ENCODE assay signal across 9 cellular contexts in genomic region chr3:147120029-147120428, GRCh38.
DNase-seq lines count a peak whose midpoint lies in the region; ATAC-seq and TF ChIP-seq lines count a peak whose summit lies in the region.
"Had no signal": no experiment of that assay in that cellular context is flagged by ENCODE, and none has a peak within 500 bp of the region (broad histone marks: within the 10 kb centered on the region; RNA-seq: fewer than 3 reads in every experiment).

No MANE protein-coding gene starts in this region.

- no TSS peak for BruUV-seq in Calu3 (replicated peaks; lab: Mats Ljungman, UMichigan)

- CTCF ChIA-PET in Calu3 (lab: Charles Lee): interaction anchor here (0.6 to 1.6 kb wide), 13 partner anchors 11 to 1904 kb away, joined by 3 to 16 read pairs (median 3); no protein-coding TSS in a partner anchor

- TF ChIP-seq RAD21 in Ishikawa (IDR thresholded peaks at IDR 0.05; ENCODE audit: low read depth): peak; percentile 42; the same call in 1 of the 2 replicates

- no peaks in the 10 kb centered on the region for H3K36me3 Mint-ChIP-seq in Calu3 (ENCODE audit: insufficient read depth, unreplicated experiment)

- intact Hi-C loops in Calu3 (cut with micrococcal nuclease; ENCODE audit: unreplicated experiment) (loop anchor here (1.0 to 5.0 kb wide), 6 partner anchors 71 to 1247 kb away; no protein-coding TSS in a partner anchor), lower lobe of right lung (cut with DNase I) (no loop called here)

- TF ChIP-seq EP300 in Ishikawa (IDR thresholded peaks at IDR 0.05; ENCODE audit: borderline replicate concordance): no peak

- ATAC-seq in lower lobe of right lung (no peak), GM21390 (IDR thresholded peaks at IDR 0.05; ENCODE audit: unreplicated experiment) (no peak), GM21528 (IDR thresholded peaks at IDR 0.05; ENCODE audit: low FRiP score, unreplicated experiment) (no peak)

- H3K4me1 Mint-ChIP-seq in Calu3 (ENCODE audit: low read depth, unreplicated experiment): no peaks in the 10 kb centered on the region
- H3K4me1 Mint-ChIP-seq: activated CD4-positive, alpha-beta T cell treated with anti-CD3 and anti-CD28 coated beads, Interleukin-2, amount 10 ng/mL, durations not matched to agents 7 days and 5 days had no signal

- no peaks in the 10 kb centered on the region for H3K4me1 ChIP-seq in lower lobe of right lung

- no peaks in the 10 kb centered on the region for H3K27me3 Mint-ChIP-seq in Calu3 (ENCODE audit: unreplicated experiment)
- H3K27me3 Mint-ChIP-seq: activated CD4-positive, alpha-beta T cell treated with anti-CD3 and anti-CD28 coated beads, Interleukin-2, amount 10 ng/mL, durations not matched to agents 7 days and 5 days had no signal

- H3K9me3 Mint-ChIP-seq in Calu3 (ENCODE audit: low read depth, unreplicated experiment): no peaks in the 10 kb centered on the region

- no peak overlapping the region for H3K27ac ChIP-seq in lower lobe of right lung

- no peak overlapping the region for H3K4me3 ChIP-seq in lower lobe of right lung

- H3K36me3 ChIP-seq in lower lobe of right lung: no peaks in the 10 kb centered on the region

- peak; percentile 47 for TF ChIP-seq CTCF in Calu3 (IDR thresholded peaks at IDR 0.05; ENCODE audit: unreplicated experiment)
- peak; percentile 13 for TF ChIP-seq CTCF in lower lobe of right lung (IDR thresholded peaks at IDR 0.05)

- H3K27me3 ChIP-seq in lower lobe of right lung (ENCODE audit: low read depth): no peaks in the 10 kb centered on the region

- no peaks in the 10 kb centered on the region for H3K9me3 ChIP-seq in lower lobe of right lung

- H3K4me3 Mint-ChIP-seq in Calu3 (ENCODE audit: low read depth, unreplicated experiment): no peak overlapping the region
- H3K4me3 Mint-ChIP-seq: activated CD4-positive, alpha-beta T cell treated with anti-CD3 and anti-CD28 coated beads, Interleukin-2, amount 10 ng/mL, durations not matched to agents 7 days and 5 days had no signal

- no peak for DNase-seq in Calu3
- DNase-seq in astrocyte of the hippocampus (ENCODE audit: low read depth, low spot score): peak; percentile 37
- no peak for DNase-seq in lower lobe of right lung
- no peak for DNase-seq in hepatic stellate cell (ENCODE audit: low spot score)
- no peak for DNase-seq in T-helper 9 cell
- DNase-seq: activated CD4-positive, alpha-beta T cell treated with anti-CD3 and anti-CD28 coated beads, Interleukin-2, amount 10 ng/mL, durations not matched to agents 7 days and 5 days had no signal

- no peak overlapping the region for H3K27ac Mint-ChIP-seq in Calu3 (ENCODE audit: unreplicated experiment)
- H3K27ac Mint-ChIP-seq: activated CD4-positive, alpha-beta T cell treated with anti-CD3 and anti-CD28 coated beads, Interleukin-2, amount 10 ng/mL, durations not matched to agents 7 days and 5 days had no signal

TF ChIP-seq in Ishikawa, 13 proteins besides CTCF, POLR2A, EP300 and RAD21:
- TF ChIP-seq NFIC (IDR thresholded peaks at IDR 0.05): no peak
- no peak for TF ChIP-seq USF1 (IDR thresholded peaks at IDR 0.05)
- TF ChIP-seq CREB1 (IDR thresholded peaks at IDR 0.05; ENCODE audit: low read depth): no peak
- TF ChIP-seq ZBTB7A (IDR thresholded peaks at IDR 0.05; ENCODE audit: low read depth): no peak
- TF ChIP-seq FOXM1 (IDR thresholded peaks at IDR 0.05; ENCODE audit: borderline replicate concordance, low read depth): no peak
- no peak for TF ChIP-seq EGR1 (IDR thresholded peaks at IDR 0.05)
- TF ChIP-seq REST (IDR thresholded peaks at IDR 0.05; ENCODE audit: low read depth): no peak
- no peak for TF ChIP-seq YY1 (IDR thresholded peaks at IDR 0.05; ENCODE audit: low read depth)
- TF ChIP-seq TCF12 (IDR thresholded peaks at IDR 0.05; ENCODE audit: low read depth): no peak
- TF ChIP-seq TAF1 (IDR thresholded peaks at IDR 0.05; ENCODE audit: low read depth): no peak
- no peak for TF ChIP-seq MAX (IDR thresholded peaks at IDR 0.05)
- no peak for TF ChIP-seq CEBPB (IDR thresholded peaks at IDR 0.05)
- no peak for TF ChIP-seq TEAD4 (IDR thresholded peaks at IDR 0.05)
TF ChIP-seq in Ishikawa: peak in this region for 0.
